In genomic region chr14:21211509-21211908, GRCh38 we compare ENCODE assay signal across 24 cellular contexts. TPM values are rescaled to one million over a fixed set of nuclear protein-coding genes. Genes with fewer than 3 reads are reported as not detected.
DNase-seq lines count a peak whose midpoint lies in the region; ATAC-seq, FAIRE-seq and TF ChIP-seq lines count a peak whose summit lies in the region.
"Had no signal": no experiment of that assay in that cellular context is flagged by ENCODE, and none has a peak within 500 bp of the region (broad histone marks: within the 10 kb centered on the region; RNA-seq: fewer than 3 reads in every experiment).

No MANE protein-coding gene starts in this region.

- peak overlapping the region; percentile 57 for H3K27ac Mint-ChIP-seq in activated T-helper 1 cell treated with anti-CD3 and anti-CD28 coated beads, Interleukin-12 subunit alpha, Interleukin-12 subunit beta, Interleukin-2, Interleukin-4 antibody, amounts not matched to agents 30 ng/mL and 10 ng/mL and 1 ng/mL, durations not matched to agents 14 hours and 24 hours and 36 hours
- peak overlapping the region; percentile 77 for H3K27ac Mint-ChIP-seq in memory B cell
- H3K27ac Mint-ChIP-seq: activated CD4-positive, alpha-beta T cell treated with anti-CD3 and anti-CD28 coated beads, Interleukin-2, amount 10 ng/mL, durations not matched to agents 7 days and 5 days had no signal

- in situ Hi-C loops in HepG2 (cut with HindIII; ENCODE audit: extremely low pct_ligation_motif_present, low pct_unique_long_range_greater_than_20kb): no loop called here

- H3K9ac ChIP-seq in HepG2 (ENCODE audit: insufficient read depth, low read depth, low read length): no peak overlapping the region
- H3K9ac ChIP-seq: BLaER1 had no signal

- no peaks in the 10 kb centered on the region for H3K9me3 ChIP-seq in HepG2 (ENCODE audit: low read length)
- no peaks in the 10 kb centered on the region for H3K9me3 ChIP-seq in right lobe of liver
- H3K9me3 ChIP-seq: BLaER1, testis, uterus had no signal

- TF ChIP-seq CTCF in HepG2 (CRISPR knock-in tag; IDR thresholded peaks at IDR 0.05) (no peak), right lobe of liver (IDR thresholded peaks at IDR 0.05) (no peak)

- TF ChIP-seq POLR2A in HepG2 (IDR thresholded peaks at IDR 0.05; ENCODE audit: insufficient read depth in 1 of 2, low read depth in 2 of 2, low read length in 2 of 2) (0 out of 4 replicates have a peak, but pooled peaks of 1 of the 2 experiments have one; percentile 5), right lobe of liver (IDR thresholded peaks at IDR 0.05) (no peak)

- H3K27ac ChIP-seq in HepG2 (ENCODE audit: extremely low read length, insufficient read depth, low read length) (no peak overlapping the region), right lobe of liver (no peak overlapping the region)
- H3K27ac ChIP-seq: BLaER1, RWPE1, testis, uterus had no signal

- H3K27me3 ChIP-seq in HepG2 (ENCODE audit: control insufficient read depth in 1 of 2, insufficient read depth in 2 of 2, low read length in 2 of 2) (no peaks in the 10 kb centered on the region), right lobe of liver (no peaks in the 10 kb centered on the region)
- H3K27me3 ChIP-seq: BLaER1, dorsolateral prefrontal cortex, testis, uterus had no signal

- intact Hi-C loops in HepG2 (cut with micrococcal nuclease; ENCODE audit: unreplicated experiment) (no loop called here), right lobe of liver (cut with DNase I) (no loop called here)
- intact Hi-C loops in activated T-helper 1 cell treated with anti-CD3 and anti-CD28 coated beads, Interleukin-12 subunit alpha, Interleukin-12 subunit beta, Interleukin-2, Interleukin-4 antibody, amounts not matched to agents 30 ng/mL and 10 ng/mL and 1 ng/mL, durations not matched to agents 14 hours and 24 hours and 36 hours (cut with micrococcal nuclease): no loop called here

- H3K79me2 ChIP-seq in HepG2 (ENCODE audit: insufficient read depth, low read length): peaks cover 30% of the 10 kb centered on the region

- CTCF ChIA-PET in HepG2 (lab: Yijun Ruan, JAX; ENCODE audit: low intra/inter-chr PET ratio, low total read pairs): no interaction called here

- peaks cover 37 to 88% of the 10 kb centered on the region in 2 experiments for H3K36me3 ChIP-seq in HepG2 (replicated peaks in 1 of 2; ENCODE audit: control insufficient read depth in 1 of 2, insufficient read depth in 2 of 2, low read length in 2 of 2)
- H3K36me3 ChIP-seq in right lobe of liver: peaks cover 34 to 98% (median 72%) of the 10 kb centered on the region in 4 donors
- H3K36me3 ChIP-seq: uterus had no signal

- H3K4me3 ChIP-seq in HepG2 (replicated peaks in 1 of 3; ENCODE audit: insufficient read depth in 1 of 3, low read depth in 2 of 3, low read length in 3 of 3) (no peak overlapping the region), right lobe of liver (no peak overlapping the region)
- H3K4me3 ChIP-seq: BLaER1, dorsolateral prefrontal cortex, lung, testis, uterus had no signal

- H3K4me1 Mint-ChIP-seq in activated T-helper 1 cell treated with anti-CD3 and anti-CD28 coated beads, Interleukin-12 subunit alpha, Interleukin-12 subunit beta, Interleukin-2, Interleukin-4 antibody, amounts not matched to agents 30 ng/mL and 10 ng/mL and 1 ng/mL, durations not matched to agents 14 hours and 24 hours and 36 hours (ENCODE audit: low read depth): peaks cover 61% of the 10 kb centered on the region
- H3K4me1 Mint-ChIP-seq in memory B cell: peaks cover 24% of the 10 kb centered on the region

- no peak overlapping the region for H3K4me3 Mint-ChIP-seq in activated T-helper 1 cell treated with anti-CD3 and anti-CD28 coated beads, Interleukin-12 subunit alpha, Interleukin-12 subunit beta, Interleukin-2, Interleukin-4 antibody, amounts not matched to agents 30 ng/mL and 10 ng/mL and 1 ng/mL, durations not matched to agents 14 hours and 24 hours and 36 hours
- no peak overlapping the region for H3K4me3 Mint-ChIP-seq in memory B cell
- H3K4me3 Mint-ChIP-seq: activated CD4-positive, alpha-beta T cell treated with anti-CD3 and anti-CD28 coated beads, Interleukin-2, amount 10 ng/mL, durations not matched to agents 7 days and 5 days had no signal

- H4K20me1 ChIP-seq in HepG2 (ENCODE audit: insufficient read depth, low read length): peaks cover 67% of the 10 kb centered on the region

- no TSS peak for BruUV-seq in HepG2 (replicated peaks; lab: Mats Ljungman, UMichigan)

- TF ChIP-seq RAD21 in HepG2 (CRISPR knock-in tag; IDR thresholded peaks at IDR 0.05): no peak

- H2AFZ ChIP-seq in HepG2 (ENCODE audit: low read length): no peak overlapping the region

- WGBS in HepG2 (ENCODE audit: low lambda C conversion rate): 95% methylated on average over 3 of the region's 3 CpGs
- WGBS in right lobe of liver (ENCODE audit: insufficient coverage, low coverage, low lambda C conversion rate, missing lambda C conversion rate): 60% methylated on average over 1 of the region's 3 CpGs

- peaks cover 29% of the 10 kb centered on the region for H3K4me1 ChIP-seq in HepG2 (ENCODE audit: insufficient read depth, low read length)
- no peaks in the 10 kb centered on the region for H3K4me1 ChIP-seq in right lobe of liver
- H3K4me1 ChIP-seq: testis, uterus had no signal

- ATAC-seq in HepG2 (no peak), right lobe of liver (no peak), memory B cell (ENCODE audit: low read depth) (no peak), HG02852 (IDR thresholded peaks at IDR 0.05; ENCODE audit: unreplicated experiment) (no peak), GM21576 (IDR thresholded peaks at IDR 0.05; ENCODE audit: unreplicated experiment) (no peak), GM21360 (IDR thresholded peaks at IDR 0.05; ENCODE audit: unreplicated experiment) (no peak)
- no peak for ATAC-seq in activated CD4-positive, CD25-positive, alpha-beta regulatory T cell treated with anti-CD3 and anti-CD28 coated beads, Interleukin-2, amount 50 U/mL, for 24 hours

- H3K9me3 Mint-ChIP-seq in activated T-helper 1 cell treated with anti-CD3 and anti-CD28 coated beads, Interleukin-12 subunit alpha, Interleukin-12 subunit beta, Interleukin-2, Interleukin-4 antibody, amounts not matched to agents 30 ng/mL and 10 ng/mL and 1 ng/mL, durations not matched to agents 14 hours and 24 hours and 36 hours: no peaks in the 10 kb centered on the region
- H3K9me3 Mint-ChIP-seq in memory B cell: no peaks in the 10 kb centered on the region
- H3K9me3 Mint-ChIP-seq: activated CD4-positive, alpha-beta T cell treated with anti-CD3 and anti-CD28 coated beads, Interleukin-2, amount 10 ng/mL, durations not matched to agents 7 days and 5 days had no signal

- no peak for FAIRE-seq in HepG2 (lab: Jason Lieb, UNC)
- FAIRE-seq: small intestine had no signal

- no peak for DNase-seq in HepG2 (ENCODE audit: low spot score)
- DNase-seq in right lobe of liver: no peak
- DNase-seq in activated T-helper 1 cell treated with anti-CD3 and anti-CD28 coated beads, Interleukin-12 subunit alpha, Interleukin-12 subunit beta, Interleukin-2, Interleukin-4 antibody, amounts not matched to agents 30 ng/mL and 10 ng/mL and 1 ng/mL, durations not matched to agents 14 hours and 24 hours and 36 hours (ENCODE audit: low spot score): no peak
- DNase-seq in memory B cell (ENCODE audit: low spot score in 2 of 2): no peak
- DNase-seq: activated CD4-positive, alpha-beta T cell treated with anti-CD3 and anti-CD28 coated beads, Interleukin-2, amount 10 ng/mL, durations not matched to agents 7 days and 5 days; cerebellar nuclear complex; DMS 273 treated with DMSO at 0.1 percent for 48 hours; dorsolateral prefrontal cortex; NCI-H1105 treated with DMSO at 0.1 percent for 48 hours; NCI-H2081; NCI-H82; occipital lobe; small intestine; stimulated activated CD4-positive, alpha-beta T cell treated with anti-CD3 and anti-CD28 coated beads, Interleukin-1b, Interleukin-23, amount 100 ng/mL, for 48 hours; T-helper 2 cell; testis; uterus had no signal

- no peaks in the 10 kb centered on the region for H3K27me3 Mint-ChIP-seq in activated T-helper 1 cell treated with anti-CD3 and anti-CD28 coated beads, Interleukin-12 subunit alpha, Interleukin-12 subunit beta, Interleukin-2, Interleukin-4 antibody, amounts not matched to agents 30 ng/mL and 10 ng/mL and 1 ng/mL, durations not matched to agents 14 hours and 24 hours and 36 hours (ENCODE audit: insufficient read depth)
- H3K27me3 Mint-ChIP-seq in memory B cell: no peaks in the 10 kb centered on the region
- H3K27me3 Mint-ChIP-seq: activated CD4-positive, alpha-beta T cell treated with anti-CD3 and anti-CD28 coated beads, Interleukin-2, amount 10 ng/mL, durations not matched to agents 7 days and 5 days had no signal

- H3K4me2 ChIP-seq in HepG2 (ENCODE audit: low read depth, low read length): no peak overlapping the region
- H3K4me2 ChIP-seq: BLaER1 had no signal

- no peak for TF ChIP-seq EP300 in HepG2 (IDR thresholded peaks at IDR 0.05; ENCODE audit: low read depth in 2 of 2, low read length in 2 of 2)
- no peak for TF ChIP-seq EP300 in HepG2 (CRISPR knock-in tag; IDR thresholded peaks at IDR 0.05; ENCODE audit: borderline replicate concordance)

- H3K36me3 Mint-ChIP-seq in activated T-helper 1 cell treated with anti-CD3 and anti-CD28 coated beads, Interleukin-12 subunit alpha, Interleukin-12 subunit beta, Interleukin-2, Interleukin-4 antibody, amounts not matched to agents 30 ng/mL and 10 ng/mL and 1 ng/mL, durations not matched to agents 14 hours and 24 hours and 36 hours (ENCODE audit: low read depth): peaks cover 77% of the 10 kb centered on the region
- peaks cover 32% of the 10 kb centered on the region for H3K36me3 Mint-ChIP-seq in memory B cell

- POLR2A ChIA-PET in HepG2 (lab: Yijun Ruan, JAX): no interaction called here

RNA-seq across cellular contexts. Expression of gene OR5AU1, which starts 55.6 kb away (rescaled TPM):
- total RNA-seq in HepG2 (2016; rRNA removed; fragmentation: Illumina TruSeq; extraction: Trizol) (not detected in 2 replicates), right lobe of liver (not detected)
- not detected in 2 replicates for total RNA-seq in HepG2 (2016; cell fraction: cytosol; rRNA removed; fragmentation: Illumina TruSeq; extraction: Trizol; ENCODE audit: low read depth)
- total RNA-seq in HepG2 (2016; cell fraction: insoluble cytoplasmic fraction; rRNA removed; fragmentation: Illumina TruSeq; extraction: Trizol): not detected in 2 replicates
- not detected in 2 replicates for total RNA-seq in HepG2 (2016; cell fraction: membrane; rRNA removed; fragmentation: Illumina TruSeq; extraction: Trizol)
- total RNA-seq in HepG2 (2016; cell fraction: nucleus; rRNA removed; fragmentation: Illumina TruSeq; extraction: Trizol): not detected in 2 replicates
- polyA plus RNA-seq in HepG2 (2011; rRNA removed): not detected in 2 replicates
- polyA plus RNA-seq in HepG2 (2011; cell fraction: cytosol; rRNA removed): not detected in 2 replicates
- polyA plus RNA-seq in HepG2 (2011; cell fraction: nucleus; rRNA removed): not detected in 2 replicates
- polyA plus RNA-seq in HepG2 (2012): not detected in 2 replicates
- not detected in 2 replicates for polyA plus RNA-seq in HepG2 (2016; cell fraction: cytosol; fragmentation: Illumina TruSeq; extraction: Trizol; ENCODE audit: low read depth)
- not detected in 2 replicates for polyA plus RNA-seq in HepG2 (2016; cell fraction: insoluble cytoplasmic fraction; fragmentation: Illumina TruSeq; extraction: Trizol; ENCODE audit: low read depth)
- polyA plus RNA-seq in HepG2 (2016; cell fraction: membrane; fragmentation: Illumina TruSeq; extraction: Trizol; ENCODE audit: low read depth): not detected in 2 replicates
- polyA plus RNA-seq in HepG2 (2016; cell fraction: nucleus; fragmentation: Illumina TruSeq; extraction: Trizol; ENCODE audit: insufficient read depth, low read depth): not detected in 2 replicates
- polyA minus RNA-seq in HepG2 (2011; rRNA and poly(A)+ RNA removed; ENCODE audit: low replicate concordance): not detected in 2 replicates
- not detected in 2 replicates for polyA minus RNA-seq in HepG2 (2011; cell fraction: cytosol; rRNA and poly(A)+ RNA removed)
- polyA minus RNA-seq in HepG2 (2011; cell fraction: nucleus; rRNA and poly(A)+ RNA removed): not detected in 2 replicates
- total RNA-seq in activated T-helper 1 cell treated with anti-CD3 and anti-CD28 coated beads, Interleukin-12 subunit alpha, Interleukin-12 subunit beta, Interleukin-2, Interleukin-4 antibody, amounts not matched to agents 30 ng/mL and 10 ng/mL and 1 ng/mL, durations not matched to agents 14 hours and 24 hours and 36 hours: not detected in 2 replicates
- total RNA-seq: activated CD4-positive, alpha-beta T cell treated with anti-CD3 and anti-CD28 coated beads, Interleukin-2, amount 10 ng/mL, durations not matched to agents 7 days and 5 days; dorsolateral prefrontal cortex; lung; occipital lobe; uterus had no signal
- polyA plus RNA-seq: lung, small intestine had no signal

RNA-seq across cellular contexts. Expression of gene HNRNPC, which starts 57.7 kb away (rescaled TPM):
- total RNA-seq in HepG2 (2016; rRNA removed; fragmentation: Illumina TruSeq; extraction: Trizol) (1,099 and 1,563 TPM in 2 replicates), right lobe of liver (100 to 1,000 TPM; 170 to 247 (median 229) TPM)
- total RNA-seq in HepG2 (2016; cell fraction: cytosol; rRNA removed; fragmentation: Illumina TruSeq; extraction: Trizol; ENCODE audit: low read depth): 272 and 305 TPM in 2 replicates
- total RNA-seq in HepG2 (2016; cell fraction: insoluble cytoplasmic fraction; rRNA removed; fragmentation: Illumina TruSeq; extraction: Trizol): 1,110 and 1,631 TPM in 2 replicates
- 374 and 422 TPM in 2 replicates for total RNA-seq in HepG2 (2016; cell fraction: membrane; rRNA removed; fragmentation: Illumina TruSeq; extraction: Trizol)
- total RNA-seq in HepG2 (2016; cell fraction: nucleus; rRNA removed; fragmentation: Illumina TruSeq; extraction: Trizol): 741 and 752 TPM in 2 replicates
- polyA plus RNA-seq in HepG2 (2011; rRNA removed): 577 and 628 TPM in 2 replicates
- polyA plus RNA-seq in HepG2 (2011; cell fraction: cytosol; rRNA removed): 344 and 442 TPM in 2 replicates
- 155 and 197 TPM in 2 replicates for polyA plus RNA-seq in HepG2 (2011; cell fraction: nucleus; rRNA removed)
- 523 and 611 TPM in 2 replicates for polyA plus RNA-seq in HepG2 (2012)
- 145 and 154 TPM in 2 replicates for polyA plus RNA-seq in HepG2 (2016; cell fraction: cytosol; fragmentation: Illumina TruSeq; extraction: Trizol; ENCODE audit: low read depth)
- 1,519 and 1,675 TPM in 2 replicates for polyA plus RNA-seq in HepG2 (2016; cell fraction: insoluble cytoplasmic fraction; fragmentation: Illumina TruSeq; extraction: Trizol; ENCODE audit: low read depth)
- polyA plus RNA-seq in HepG2 (2016; cell fraction: membrane; fragmentation: Illumina TruSeq; extraction: Trizol; ENCODE audit: low read depth): 281 and 312 TPM in 2 replicates
- polyA plus RNA-seq in HepG2 (2016; cell fraction: nucleus; fragmentation: Illumina TruSeq; extraction: Trizol; ENCODE audit: insufficient read depth, low read depth): 695 and 708 TPM in 2 replicates
- polyA minus RNA-seq in HepG2 (2011; rRNA and poly(A)+ RNA removed; ENCODE audit: low replicate concordance): 720 and 1,084 TPM in 2 replicates
- 262 and 282 TPM in 2 replicates for polyA minus RNA-seq in HepG2 (2011; cell fraction: cytosol; rRNA and poly(A)+ RNA removed)
- 891 and 939 TPM in 2 replicates for polyA minus RNA-seq in HepG2 (2011; cell fraction: nucleus; rRNA and poly(A)+ RNA removed)
- total RNA-seq in activated T-helper 1 cell treated with anti-CD3 and anti-CD28 coated beads, Interleukin-12 subunit alpha, Interleukin-12 subunit beta, Interleukin-2, Interleukin-4 antibody, amounts not matched to agents 30 ng/mL and 10 ng/mL and 1 ng/mL, durations not matched to agents 14 hours and 24 hours and 36 hours: 958 and 976 TPM in 2 replicates
